ENCODE assay signal across 26 cellular contexts in the genomic region with DNA sequence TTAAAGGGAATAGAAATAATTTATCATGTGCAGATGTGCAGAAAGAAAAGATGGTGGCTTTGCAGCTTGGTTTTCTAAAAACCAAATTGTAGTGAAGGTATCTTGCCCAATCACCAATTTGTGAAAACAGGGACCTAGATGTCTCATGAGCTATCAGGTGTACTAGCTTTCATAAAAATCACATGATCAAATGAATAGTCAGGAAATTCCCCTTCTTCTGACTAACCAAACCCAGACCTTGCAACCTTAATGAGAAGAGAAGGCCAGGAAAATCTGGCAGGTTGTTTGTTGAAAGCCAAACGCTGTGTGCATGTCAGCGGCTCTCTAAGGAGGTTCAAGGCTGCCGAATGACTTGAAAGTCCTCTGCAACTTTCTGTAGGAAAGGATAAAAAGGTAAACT.
"Had no signal": no experiment of that assay in that cellular context is flagged by ENCODE, and none has a peak within 500 bp of the region (broad histone marks: within the 10 kb centered on the region; RNA-seq: fewer than 3 reads in every experiment).

No MANE protein-coding gene starts in this region.

- H3K9me3 ChIP-seq: colonic mucosa, gastroesophageal sphincter, heart left ventricle, left lung, prostate gland, testis, tibial nerve, upper lobe of left lung had no signal

- DNase-seq: colonic mucosa; dermis blood vessel endothelial cell; effector memory CD4-positive, alpha-beta T cell; foreskin fibroblast; heart left ventricle; kidney; left cardiac atrium; left lung; mesendoderm; midbrain; naive thymus-derived CD4-positive, alpha-beta T cell; right cardiac atrium; spleen; stimulated activated CD4-positive, alpha-beta T cell treated with anti-CD3 and anti-CD28 coated beads, Interleukin-4, amount 100 ng/mL, for 4 hours; stimulated activated naive CD8-positive, alpha-beta T cell treated with anti-CD3 and anti-CD28 coated beads, Interleukin-15, Interleukin-2, amounts not matched to agents 100 U/mL and 50 U/mL, for 24 hours; substantia nigra; testis; upper lobe of left lung had no signal

- H3K4me3 ChIP-seq: colonic mucosa, gastroesophageal sphincter, heart left ventricle, hepatocyte, left lung, neural progenitor cell, prostate gland, skin epidermis, spleen, testis, tibial nerve, upper lobe of left lung had no signal

- ATAC-seq: gastroesophageal sphincter; heart left ventricle; left cardiac atrium; left lung; naive thymus-derived CD4-positive, alpha-beta T cell; right cardiac atrium; stimulated activated memory B cell treated with anti-CD40 and anti-IgM and Interleukin-4, amounts not matched to agents 10 μg/mL and 1 μg/mL and 100 μg/mL, for 72 hours; stimulated activated naive CD8-positive, alpha-beta T cell treated with anti-CD3 and anti-CD28 coated beads, Interleukin-15, Interleukin-2, amounts not matched to agents 100 U/mL and 50 U/mL, for 24 hours had no signal

- H3K27me3 ChIP-seq: colonic mucosa, gastroesophageal sphincter, heart left ventricle, hepatocyte, left lung, neural progenitor cell, spleen, testis, tibial nerve, upper lobe of left lung had no signal

- H3K79me2 ChIP-seq: hepatocyte, parathyroid adenoma had no signal

- H3K9ac ChIP-seq: neural progenitor cell, parathyroid adenoma had no signal

- H3K4me2 ChIP-seq: hepatocyte, neural progenitor cell had no signal

- H3K4me1 ChIP-seq: colonic mucosa, gastroesophageal sphincter, heart left ventricle, left lung, neural progenitor cell, parathyroid adenoma, prostate gland, spleen, testis, tibial nerve, upper lobe of left lung had no signal

- H3K36me3 ChIP-seq: colonic mucosa, gastroesophageal sphincter, heart left ventricle, left lung, neural progenitor cell, prostate gland, spleen, tibial nerve, upper lobe of left lung had no signal

- H3K27ac ChIP-seq: colonic mucosa, gastroesophageal sphincter, heart left ventricle, hepatocyte, left lung, neural progenitor cell, parathyroid adenoma, prostate gland, skin epidermis, spleen, testis, tibial nerve, upper lobe of left lung had no signal

- H2AFZ ChIP-seq: hepatocyte, neural progenitor cell, parathyroid adenoma had no signal
